In genomic region chr13:47241446-47241845, GRCh38 we compare ENCODE assay signal across 26 cellular contexts.
"Had no signal": no experiment of that assay in that cellular context is flagged by ENCODE, and none has a peak within 500 bp of the region (broad histone marks: within the 10 kb centered on the region; RNA-seq: fewer than 3 reads in every experiment).

No MANE protein-coding gene starts in this region.

- H3K36me3 ChIP-seq: breast epithelium, esophagus muscularis mucosa, ovary, upper lobe of left lung, vagina had no signal

- H3K9me3 ChIP-seq: breast epithelium, esophagus muscularis mucosa, ovary, upper lobe of left lung, vagina had no signal

- H3K4me1 ChIP-seq: breast epithelium, esophagus muscularis mucosa, foreskin keratinocyte, upper lobe of left lung, vagina had no signal

- ATAC-seq: activated CD8-positive, alpha-beta T cell treated with anti-CD3 and anti-CD28 coated beads for 36 hours; activated naive CD8-positive, alpha-beta T cell treated with anti-CD3 and anti-CD28 coated beads, Interleukin-2, amount 50 U/mL, for 24 hours; activated T-cell treated with anti-CD3 and anti-CD28 coated beads, Interleukin-2, amount 50 U/mL, for 4 hours; activated T-helper 17 cell treated with anti-CD3 and anti-CD28 coated beads, Interleukin-2, amount 50 U/mL, for 72 hours; foreskin keratinocyte; stimulated activated memory B cell treated with anti-CD40 and anti-IgM and Interleukin-4, amounts not matched to agents 10 μg/mL and 1 μg/mL and 100 μg/mL, for 72 hours; stimulated activated naive CD8-positive, alpha-beta T cell treated with anti-CD3 and anti-CD28 coated beads, Interleukin-15, amount 100 ng/mL, for 72 hours; T-helper 17 cell had no signal

- H3K4me3 ChIP-seq: breast epithelium, esophagus muscularis mucosa, ovary, smooth muscle cell, upper lobe of left lung, vagina had no signal

- H3K27ac ChIP-seq: breast epithelium, esophagus muscularis mucosa, foreskin keratinocyte, ovary, upper lobe of left lung, vagina had no signal

- H3K27me3 ChIP-seq: breast epithelium, esophagus muscularis mucosa, foreskin keratinocyte, ovary, upper lobe of left lung, vagina had no signal

- DNase-seq: activated B cell treated with CpG ODN at 0.5 μM for 24 hours; activated CD4-positive, alpha-beta T cell treated with anti-CD3 and anti-CD28 coated beads, Interleukin-2, amount 50 U/mL, for 1 hour; activated CD8-positive, alpha-beta T cell treated with anti-CD3 and anti-CD28 coated beads for 36 hours; activated gamma-delta T cell treated with Interleukin-2 at 50 U/mL for 16 hours; activated naive CD8-positive, alpha-beta T cell treated with anti-CD3 and anti-CD28 coated beads, Interleukin-2, amount 50 U/mL, for 24 hours; activated T-cell treated with anti-CD3 and anti-CD28 coated beads, Interleukin-2, amount 50 U/mL, for 4 hours; amygdala; central memory CD4-positive, alpha-beta T cell; foreskin keratinocyte; islet precursor cell; mammary epithelial cell; naive B cell; ovary; stimulated activated CD4-positive, alpha-beta T cell treated with anti-CD3 and anti-CD28 coated beads, Interleukin-1b, Interleukin-23, amount 100 ng/mL, for 48 hours; stimulated activated CD4-positive, alpha-beta T cell treated with anti-CD3 and anti-CD28 coated beads, Interleukin-4, amount 100 ng/mL, for 4 hours; stimulated activated CD8-positive, alpha-beta memory T cell treated with anti-CD3 and anti-CD28 coated beads, Interleukin-4, amount 100 ng/mL, for 48 hours; stimulated activated naive CD8-positive, alpha-beta T cell treated with anti-CD3 and anti-CD28 coated beads, Interleukin-15, amount 100 ng/mL, for 72 hours; substantia nigra; T-helper 17 cell; upper lobe of left lung had no signal
